In the genomic region with DNA sequence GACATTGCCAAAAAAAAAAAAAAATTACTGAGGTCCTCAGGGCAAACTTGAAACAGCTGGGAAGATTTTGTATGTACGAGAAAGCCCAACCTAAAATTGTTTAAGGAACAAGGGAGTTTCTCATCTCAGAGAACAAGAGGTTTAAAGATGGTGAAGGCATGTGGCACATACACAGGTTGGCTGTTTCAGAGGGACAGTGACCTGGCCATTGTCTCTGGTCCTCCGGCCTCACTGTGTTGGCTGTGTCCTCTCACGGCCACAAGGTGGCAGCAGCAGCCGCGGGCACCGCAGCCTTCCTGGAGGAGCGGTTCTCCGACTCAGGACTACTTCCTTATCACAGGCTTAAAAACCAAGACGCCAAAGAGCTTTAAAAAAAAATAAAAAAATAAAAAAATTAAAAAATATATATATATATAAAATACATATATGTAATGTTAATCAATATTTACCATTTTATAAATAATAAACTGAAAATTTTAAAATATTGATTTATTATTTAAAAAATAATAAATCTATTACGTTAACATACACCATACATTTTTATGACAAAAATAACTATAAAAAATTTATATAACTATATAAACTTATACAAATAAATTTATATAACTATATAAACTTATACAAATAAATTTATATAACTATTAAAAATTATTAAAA, we compare ENCODE assay signal across 8 cellular contexts. TPM values are rescaled to one million over a fixed set of nuclear protein-coding genes. Genes with fewer than 3 reads are reported as not detected.
A peak's percentile ranks its signal among the peaks of the same experiment; 100 is the strongest.
DNase-seq lines count a peak whose midpoint lies in the region; ATAC-seq, FAIRE-seq and TF ChIP-seq lines count a peak whose summit lies in the region.

No MANE protein-coding gene starts in this region.

- peak; percentile 83 for FAIRE-seq in GM12891 (lab: Jason Lieb, UNC)

- in situ Hi-C loops in brain microvascular endothelial cell (cut with HindIII; ENCODE audit: low pct_ligation_motif_present, low sequenced_read_pairs), result no loop called here

- TF ChIP-seq POLR2A in GM12891 (IDR thresholded peaks at IDR 0.05; ENCODE audit: low read depth, low read length), result no peak

- H3K27ac ChIP-seq in VCaP (no peak overlapping the region), brain microvascular endothelial cell (no peak overlapping the region)

- peak; percentile 73 for ATAC-seq in HG02938 (IDR thresholded peaks at IDR 0.05; ENCODE audit: unreplicated experiment)
- no peak for ATAC-seq in GM21390 (IDR thresholded peaks at IDR 0.05; ENCODE audit: unreplicated experiment)

- no peaks in the 10 kb centered on the region for H3K27me3 ChIP-seq in brain microvascular endothelial cell (replicated peaks)

- H3K4me3 ChIP-seq in brain microvascular endothelial cell (ENCODE audit: low read depth, low read length), result no peak overlapping the region

- TF ChIP-seq CTCF in VCaP (conservative IDR thresholded peaks at IDR 0.05) (peak; percentile 95), brain microvascular endothelial cell (IDR thresholded peaks at IDR 0.05; ENCODE audit: low read depth, low read length, missing control alignments) (peak; percentile 98)

- H3K36me3 ChIP-seq in brain microvascular endothelial cell (replicated peaks), result no peaks in the 10 kb centered on the region

- DNase-seq in GM12891 (ENCODE audit: insufficient read length, low spot score), result no peak
- peak; percentile 57 for DNase-seq in NCI-H2171 (lab: John Stamatoyannopoulos, UW)
- peak; percentile 59 for DNase-seq in brain microvascular endothelial cell
- peak; percentile 88 for DNase-seq in iPS-NIHi7 (ENCODE audit: extremely low spot score)
- peak; percentile 57 to 58 for DNase-seq in stimulated activated CD4-positive, alpha-beta T cell treated with anti-CD3 and anti-CD28 coated beads, Interleukin-15, amount 100 ng/mL, for 1 hour (ENCODE audit: low read depth in 1 of 2, low spot score in 1 of 2)

TF ChIP-seq in GM12891, 5 proteins besides CTCF, POLR2A, EP300 and RAD21:
- no peak for TF ChIP-seq PAX5 (IDR thresholded peaks at IDR 0.05; ENCODE audit: insufficient read depth, low read length, severe bottlenecking)
- TF ChIP-seq TAF1 (IDR thresholded peaks at IDR 0.05; ENCODE audit: low read depth, low read length), result no peak
- TF ChIP-seq POLR2AphosphoS5 (IDR thresholded peaks at IDR 0.05; ENCODE audit: low read depth, low read length), result no peak
- no peak for TF ChIP-seq POU2F2 (IDR thresholded peaks at IDR 0.05; ENCODE audit: low read depth, low read length)
- TF ChIP-seq SPI1 (IDR thresholded peaks at IDR 0.05; ENCODE audit: low read depth, low read length), result no peak

RNA-seq across cellular contexts. Expression of gene GTF2H5, which starts 52.8 kb away (rescaled TPM):
- 14.0 TPM for polyA plus RNA-seq in GM12891 (2012; ENCODE audit: low read depth, missing spikeins)

RNA-seq across cellular contexts. Expression of gene SERAC1, which starts 52.9 kb away (rescaled TPM):
- 0.27 TPM for polyA plus RNA-seq in GM12891 (2012; ENCODE audit: low read depth, missing spikeins)
